ENCODE assay signal across 2 cellular contexts in the genomic region with DNA sequence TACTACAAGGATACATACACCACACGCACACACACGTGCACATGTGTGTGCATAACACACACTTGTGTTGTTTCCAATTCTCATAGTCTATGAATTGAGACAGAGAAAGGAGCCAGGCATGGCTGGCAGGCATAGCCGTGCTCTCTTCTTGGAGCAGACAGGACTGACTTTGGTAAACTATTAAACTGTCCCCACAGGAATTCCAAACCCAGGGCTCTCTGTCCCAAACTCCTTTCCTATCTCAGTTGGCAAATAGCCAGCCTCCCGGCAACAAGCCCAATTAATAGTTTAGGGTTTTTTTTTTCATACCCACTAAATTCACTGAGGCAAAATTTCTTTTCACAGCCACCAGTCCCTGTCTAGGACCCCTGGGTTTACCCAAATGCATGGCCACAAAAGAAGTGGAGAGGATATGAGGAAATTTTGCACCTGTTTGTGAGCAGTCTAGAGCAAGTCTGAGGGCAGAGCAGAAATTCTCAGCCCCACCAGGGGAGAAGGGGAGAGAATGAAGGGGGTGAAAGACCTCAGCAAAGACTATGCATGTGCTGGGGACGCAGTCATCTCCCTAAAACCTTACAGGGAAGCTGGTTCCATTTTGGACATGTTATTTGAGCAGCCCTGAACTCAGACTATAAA.
TF ChIP-seq lines count a peak whose summit lies in the region.

No MANE protein-coding gene starts in this region.

TF ChIP-seq in HepG2, 621 proteins besides CTCF, POLR2A, EP300 and RAD21 (continues in another document):
- TF ChIP-seq TBX2 (CRISPR knock-in tag; IDR thresholded peaks at IDR 0.05; ENCODE audit: borderline replicate concordance) = no peak
- no peak for TF ChIP-seq KAT7 (CRISPR knock-in tag; IDR thresholded peaks at IDR 0.05; ENCODE audit: borderline replicate concordance)
- TF ChIP-seq ZBTB3 (CRISPR knock-in tag; IDR thresholded peaks at IDR 0.05; ENCODE audit: borderline replicate concordance, low read depth) = no peak
- TF ChIP-seq, protein P1, sequence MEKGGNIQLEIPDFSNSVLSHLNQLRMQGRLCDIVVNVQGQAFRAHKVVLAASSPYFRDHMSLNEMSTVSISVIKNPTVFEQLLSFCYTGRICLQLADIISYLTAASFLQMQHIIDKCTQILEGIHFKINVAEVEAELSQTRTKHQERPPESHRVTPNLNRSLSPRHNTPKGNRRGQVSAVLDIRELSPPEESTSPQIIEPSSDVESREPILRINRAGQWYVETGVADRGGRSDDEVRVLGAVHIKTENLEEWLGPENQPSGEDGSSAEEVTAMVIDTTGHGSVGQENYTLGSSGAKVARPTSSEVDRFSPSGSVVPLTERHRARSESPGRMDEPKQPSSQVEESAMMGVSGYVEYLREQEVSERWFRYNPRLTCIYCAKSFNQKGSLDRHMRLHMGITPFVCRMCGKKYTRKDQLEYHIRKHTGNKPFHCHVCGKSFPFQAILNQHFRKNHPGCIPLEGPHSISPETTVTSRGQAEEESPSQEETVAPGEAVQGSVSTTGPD (CRISPR knock-in tag; IDR thresholded peaks at IDR 0.05) = no peak
- TF ChIP-seq TOPORS (CRISPR knock-in tag; IDR thresholded peaks at IDR 0.05) = no peak
- no peak for TF ChIP-seq NFE2L2 (IDR thresholded peaks at IDR 0.05; ENCODE audit: low read length)
- no peak for TF ChIP-seq MIER3 (CRISPR knock-in tag; IDR thresholded peaks at IDR 0.05; ENCODE audit: borderline replicate concordance)
- TF ChIP-seq MIER2 (CRISPR knock-in tag; IDR thresholded peaks at IDR 0.05) = no peak
- TF ChIP-seq GPN1 (CRISPR knock-in tag; IDR thresholded peaks at IDR 0.05; ENCODE audit: borderline replicate concordance) = no peak
- TF ChIP-seq ZNF556 (CRISPR knock-in tag; IDR thresholded peaks at IDR 0.05; ENCODE audit: borderline replicate concordance) = no peak
- no peak for TF ChIP-seq ZNF678 (CRISPR knock-in tag; IDR thresholded peaks at IDR 0.05)
- TF ChIP-seq, protein P2, sequence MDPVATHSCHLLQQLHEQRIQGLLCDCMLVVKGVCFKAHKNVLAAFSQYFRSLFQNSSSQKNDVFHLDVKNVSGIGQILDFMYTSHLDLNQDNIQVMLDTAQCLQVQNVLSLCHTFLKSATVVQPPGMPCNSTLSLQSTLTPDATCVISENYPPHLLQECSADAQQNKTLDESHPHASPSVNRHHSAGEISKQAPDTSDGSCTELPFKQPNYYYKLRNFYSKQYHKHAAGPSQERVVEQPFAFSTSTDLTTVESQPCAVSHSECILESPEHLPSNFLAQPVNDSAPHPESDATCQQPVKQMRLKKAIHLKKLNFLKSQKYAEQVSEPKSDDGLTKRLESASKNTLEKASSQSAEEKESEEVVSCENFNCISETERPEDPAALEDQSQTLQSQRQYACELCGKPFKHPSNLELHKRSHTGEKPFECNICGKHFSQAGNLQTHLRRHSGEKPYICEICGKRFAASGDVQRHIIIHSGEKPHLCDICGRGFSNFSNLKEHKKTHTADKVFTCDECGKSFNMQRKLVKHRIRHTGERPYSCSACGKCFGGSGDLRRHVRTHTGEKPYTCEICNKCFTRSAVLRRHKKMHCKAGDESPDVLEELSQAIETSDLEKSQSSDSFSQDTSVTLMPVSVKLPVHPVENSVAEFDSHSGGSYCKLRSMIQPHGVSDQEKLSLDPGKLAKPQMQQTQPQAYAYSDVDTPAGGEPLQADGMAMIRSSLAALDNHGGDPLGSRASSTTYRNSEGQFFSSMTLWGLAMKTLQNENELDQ (CRISPR knock-in tag; IDR thresholded peaks at IDR 0.05; ENCODE audit: borderline replicate concordance) = no peak
- TF ChIP-seq HIVEP1 (CRISPR knock-in tag; IDR thresholded peaks at IDR 0.05) = no peak
- no peak for TF ChIP-seq HOXA9 (CRISPR knock-in tag; IDR thresholded peaks at IDR 0.05; ENCODE audit: borderline replicate concordance)
- TF ChIP-seq ZEB1 (IDR thresholded peaks at IDR 0.05; ENCODE audit: insufficient replicate concordance, low read depth) = no peak
- TF ChIP-seq KAT8 (CRISPR knock-in tag; IDR thresholded peaks at IDR 0.05) = no peak

TF ChIP-seq in K562, 482 proteins besides CTCF, POLR2A, EP300 and RAD21:
- TF ChIP-seq TBL1XR1 (IDR thresholded peaks at IDR 0.05; ENCODE audit: low read length in 2 of 2) = no peak
- TF ChIP-seq NFIC (IDR thresholded peaks at IDR 0.05) = peak; percentile 42
